In genomic region chr12:10613334-10614055, GRCh38 we compare ENCODE assay signal across 1 cellular context.
TF ChIP-seq lines count a peak whose summit lies in the region.

Gene MAGOHB, minus strand, starts transcription at chr12:10613609. Its CDS starts 77 bp downstream, at chr12:10613532.

TF ChIP-seq in K562, 482 proteins besides CTCF, POLR2A, EP300 and RAD21 (continued from another document and continues in another):
- peak; percentile 64 for TF ChIP-seq MXD1 (CRISPR knock-in tag; IDR thresholded peaks at IDR 0.05; ENCODE audit: borderline replicate concordance, poor library complexity, severe bottlenecking)
- no peak for TF ChIP-seq ZNF764 (CRISPR knock-in tag; IDR thresholded peaks at IDR 0.05; ENCODE audit: low read depth)
- TF ChIP-seq ETV5 (CRISPR knock-in tag; IDR thresholded peaks at IDR 0.05; ENCODE audit: low read depth) = no peak; the same call in 1 of the 2 replicates
- no peak for TF ChIP-seq WHSC1 (IDR thresholded peaks at IDR 0.05; ENCODE audit: low read length)
- no peak for TF ChIP-seq HNRNPK (IDR thresholded peaks at IDR 0.05; ENCODE audit: low read depth, low read length, poor library complexity, severe bottlenecking)
- no peak for TF ChIP-seq ZNF79 (CRISPR knock-in tag; IDR thresholded peaks at IDR 0.05; ENCODE audit: low read depth)
- 0 out of 2 replicates have a peak, but pooled peaks have one; percentile 32 for TF ChIP-seq ZNF740 (CRISPR knock-in tag; IDR thresholded peaks at IDR 0.05)
- TF ChIP-seq ZNF740 (tag; IDR thresholded peaks at IDR 0.05) = no peak
- TF ChIP-seq NFYB (IDR thresholded peaks at IDR 0.05; ENCODE audit: extremely low read depth, insufficient read length) = no peak
- TF ChIP-seq USF1 (CRISPR knock-in tag; IDR thresholded peaks at IDR 0.05) = no peak
- peak; percentile 78 for TF ChIP-seq ZFX (CRISPR knock-in tag; IDR thresholded peaks at IDR 0.05)
- peak; percentile 98 for TF ChIP-seq RBBP5 (IDR thresholded peaks at IDR 0.05; ENCODE audit: borderline replicate concordance, insufficient read depth, low read length, poor library complexity, severe bottlenecking)
- peak; percentile 62; the same call in 1 of the 2 replicates for TF ChIP-seq MBD2 (IDR thresholded peaks at IDR 0.05; ENCODE audit: borderline replicate concordance, low read depth)
- TF ChIP-seq SOX6 (IDR thresholded peaks at IDR 0.05) = 0 out of 2 replicates have a peak, but pooled peaks have one; percentile 14
- peak; percentile 73 for TF ChIP-seq MGA (IDR thresholded peaks at IDR 0.05)
- no peak for TF ChIP-seq HIVEP1 (CRISPR knock-in tag; IDR thresholded peaks at IDR 0.05)
- peak; percentile 52 to 61; a peak in 3 of 4 replicates for TF ChIP-seq MAZ (CRISPR knock-in tag; conservative IDR thresholded peaks at IDR 0.05 in 1 of 2, IDR thresholded peaks at IDR 0.05 in 1 of 2)
- peak; percentile 93 for TF ChIP-seq MYC (IDR thresholded peaks at IDR 0.05; ENCODE audit: low read depth, low read length)
- peak; percentile 80 for TF ChIP-seq MYC (CRISPR knock-in tag; IDR thresholded peaks at IDR 0.05; ENCODE audit: borderline replicate concordance, low read depth)
- 0 out of 2 replicates have a peak, but pooled peaks have one; percentile 40 for TF ChIP-seq MYBL2 (IDR thresholded peaks at IDR 0.05; ENCODE audit: low read depth)
- no peak for TF ChIP-seq MYBL2 (CRISPR knock-in tag; IDR thresholded peaks at IDR 0.05; ENCODE audit: borderline replicate concordance)
- no peak for TF ChIP-seq EZH2 (IDR thresholded peaks at IDR 0.05; ENCODE audit: borderline replicate concordance, low read depth, low read length)
- TF ChIP-seq YBX1 (IDR thresholded peaks at IDR 0.05) = no peak
- peak; percentile 93 for TF ChIP-seq JUND (IDR thresholded peaks at IDR 0.05; ENCODE audit: borderline replicate concordance, low read depth, low read length)
- TF ChIP-seq JUND (tag; IDR thresholded peaks at IDR 0.05; ENCODE audit: borderline replicate concordance, low read depth, low read length) = peak; percentile 90
- no peak for TF ChIP-seq HMGXB4 (CRISPR knock-in tag; IDR thresholded peaks at IDR 0.05)
- no peak for TF ChIP-seq ARID3A (IDR thresholded peaks at IDR 0.05; ENCODE audit: borderline replicate concordance, low read depth, low read length)
- TF ChIP-seq ZNF592 (IDR thresholded peaks at IDR 0.05) = no peak
- peak; percentile 38; the same call in 1 of the 2 replicates for TF ChIP-seq PML (IDR thresholded peaks at IDR 0.05; ENCODE audit: low read length)
- TF ChIP-seq ZNF644 (tag; IDR thresholded peaks at IDR 0.05; ENCODE audit: low read depth) = 0 out of 2 replicates have a peak, but pooled peaks have one; percentile 52
- TF ChIP-seq KAT2B (IDR thresholded peaks at IDR 0.05; ENCODE audit: low read depth, low read length) = no peak
- TF ChIP-seq SIN3B (IDR thresholded peaks at IDR 0.05; ENCODE audit: low read depth) = peak; percentile 82
- peak; percentile 99 for TF ChIP-seq EP400 (IDR thresholded peaks at IDR 0.05)
- TF ChIP-seq OTX1 (CRISPR knock-in tag; IDR thresholded peaks at IDR 0.05) = 0 out of 2 replicates have a peak, but pooled peaks have one; percentile 15
- no peak for TF ChIP-seq ELF4 (CRISPR knock-in tag; IDR thresholded peaks at IDR 0.05)
- TF ChIP-seq TFAP4 (CRISPR knock-in tag; IDR thresholded peaks at IDR 0.05; ENCODE audit: borderline replicate concordance) = peak; percentile 73; the same call in 1 of the 2 replicates
- TF ChIP-seq PTRF (tag; IDR thresholded peaks at IDR 0.05) = no peak
- 0 out of 2 replicates have a peak, but pooled peaks have one; percentile 32 for TF ChIP-seq ETV1 (tag; conservative IDR thresholded peaks at IDR 0.05; ENCODE audit: low read depth)
